15 cellular contexts compared by ENCODE assay signal in genomic region chr6:87806635-87807034, GRCh38.
DNase-seq lines count a peak whose midpoint lies in the region; ATAC-seq and TF ChIP-seq lines count a peak whose summit lies in the region.
"Had no signal": no experiment of that assay in that cellular context is flagged by ENCODE, and none has a peak within 500 bp of the region (broad histone marks: within the 10 kb centered on the region; RNA-seq: fewer than 3 reads in every experiment).

No MANE protein-coding gene starts in this region.

- intact Hi-C loops in natural killer cell (cut with micrococcal nuclease): no loop called here

- H3K4me3 ChIP-seq in SU-DHL-6 (ENCODE audit: insufficient read depth, low read length, poor library complexity, severe bottlenecking): no peak overlapping the region
- H3K4me3 ChIP-seq: esophagus muscularis mucosa, GM23248 had no signal

- TF ChIP-seq CTCF in natural killer cell (IDR thresholded peaks at IDR 0.05) (no peak), SU-DHL-6 (IDR thresholded peaks at IDR 0.05; ENCODE audit: insufficient read depth, low read length, poor library complexity, severe bottlenecking) (no peak)

- H4K20me1 ChIP-seq in SU-DHL-6 (ENCODE audit: low read depth, low read length): no peaks in the 10 kb centered on the region

- H3K4me2 ChIP-seq in SU-DHL-6 (ENCODE audit: low read depth, low read length, poor library complexity, severe bottlenecking): peak overlapping the region; percentile 38

- no peaks in the 10 kb centered on the region for H3K9me3 Mint-ChIP-seq in natural killer cell treated with Interleukin-12 subunit alpha and Interleukin-12 subunit beta and Interleukin-15 and Interleukin-18, amount 100 ng/mL, for 72 hours
- H3K9me3 Mint-ChIP-seq in natural killer cell: no peaks in the 10 kb centered on the region
- H3K9me3 Mint-ChIP-seq: activated T-cell treated with anti-CD3 and anti-CD28 coated beads, Interleukin-2, amount 50 U/mL, for 24 hours had no signal

- H3K27me3 ChIP-seq in SU-DHL-6 (ENCODE audit: low read length): no peaks in the 10 kb centered on the region
- H3K27me3 ChIP-seq: esophagus muscularis mucosa had no signal

- H3K27me3 Mint-ChIP-seq in natural killer cell treated with Interleukin-12 subunit alpha and Interleukin-12 subunit beta and Interleukin-15 and Interleukin-18, amount 100 ng/mL, for 72 hours: peaks cover 9 to 16% of the 10 kb centered on the region in 2 donors
- peaks cover 3% of the 10 kb centered on the region in 2 donors for H3K27me3 Mint-ChIP-seq in natural killer cell (ENCODE audit: low read depth in 2 of 2)

- peak overlapping the region; percentile 41 to 92 for H3K27ac Mint-ChIP-seq in natural killer cell treated with Interleukin-12 subunit alpha and Interleukin-12 subunit beta and Interleukin-15 and Interleukin-18, amount 100 ng/mL, for 72 hours
- H3K27ac Mint-ChIP-seq in natural killer cell: no peak overlapping the region
- H3K27ac Mint-ChIP-seq: activated CD4-positive, alpha-beta T cell treated with anti-CD3 and anti-CD28 coated beads for 36 hours had no signal

- no peak overlapping the region for H3K9ac ChIP-seq in SU-DHL-6 (ENCODE audit: low read length)
- H3K9ac ChIP-seq: GM23248 had no signal

- H3K79me2 ChIP-seq in SU-DHL-6 (ENCODE audit: insufficient read depth, low read length): no peaks in the 10 kb centered on the region

- no peaks in the 10 kb centered on the region for H3K36me3 ChIP-seq in SU-DHL-6 (ENCODE audit: low read length)
- H3K36me3 ChIP-seq: esophagus muscularis mucosa had no signal

- H3K36me3 Mint-ChIP-seq in natural killer cell treated with Interleukin-12 subunit alpha and Interleukin-12 subunit beta and Interleukin-15 and Interleukin-18, amount 100 ng/mL, for 72 hours: no peaks in the 10 kb centered on the region
- H3K36me3 Mint-ChIP-seq in natural killer cell: no peaks in the 10 kb centered on the region

- no peak overlapping the region for H3K4me3 Mint-ChIP-seq in natural killer cell treated with Interleukin-12 subunit alpha and Interleukin-12 subunit beta and Interleukin-15 and Interleukin-18, amount 100 ng/mL, for 72 hours
- H3K4me3 Mint-ChIP-seq in natural killer cell: no peak overlapping the region
- H3K4me3 Mint-ChIP-seq: activated CD4-positive, alpha-beta T cell treated with anti-CD3 and anti-CD28 coated beads for 36 hours; activated T-cell treated with anti-CD3 and anti-CD28 coated beads, Interleukin-2, amount 50 U/mL, for 24 hours had no signal

- H2AFZ ChIP-seq in SU-DHL-6 (ENCODE audit: low read depth, low read length, severe bottlenecking): no peak overlapping the region
- H2AFZ ChIP-seq: GM23248 had no signal

- no peaks in the 10 kb centered on the region for H3K9me3 ChIP-seq in SU-DHL-6 (ENCODE audit: insufficient read depth, low read length)
- H3K9me3 ChIP-seq: esophagus muscularis mucosa had no signal

- peaks cover 8% of the 10 kb centered on the region; the same call in 1 of the 2 replicates for H3F3A ChIP-seq in SU-DHL-6 (ENCODE audit: insufficient read depth)

- peaks cover 2 to 17% of the 10 kb centered on the region in 2 donors for H3K4me1 Mint-ChIP-seq in natural killer cell treated with Interleukin-12 subunit alpha and Interleukin-12 subunit beta and Interleukin-15 and Interleukin-18, amount 100 ng/mL, for 72 hours (ENCODE audit: low read depth in 2 of 2)
- no peaks in the 10 kb centered on the region for H3K4me1 Mint-ChIP-seq in natural killer cell

- no peak for DNase-seq in natural killer cell treated with Interleukin-12 subunit alpha and Interleukin-12 subunit beta and Interleukin-15 and Interleukin-18, amount 100 ng/mL, for 72 hours (ENCODE audit: low spot score)
- DNase-seq in natural killer cell (no peak), NCI-H2171 (lab: John Stamatoyannopoulos, UW) (peak; percentile 58), SIG-M5 (lab: John Stamatoyannopoulos, UW) (no peak), foreskin melanocyte (no peak)
- DNase-seq: activated CD4-positive, alpha-beta T cell treated with anti-CD3 and anti-CD28 coated beads for 36 hours; activated T-cell treated with anti-CD3 and anti-CD28 coated beads, Interleukin-2, amount 50 U/mL, for 24 hours; cortex of kidney; GM23248; mesenchymal stem cell; T-helper 2 cell had no signal

- ATAC-seq in natural killer cell treated with Interleukin-12 subunit alpha and Interleukin-12 subunit beta and Interleukin-15 and Interleukin-18, amount 100 ng/mL, for 72 hours: no peak
- ATAC-seq in natural killer cell (no peak), HG03135 (IDR thresholded peaks at IDR 0.05; ENCODE audit: unreplicated experiment) (no peak), HG03521 (IDR thresholded peaks at IDR 0.05; ENCODE audit: unreplicated experiment) (no peak)
- ATAC-seq: activated CD4-positive, alpha-beta T cell treated with anti-CD3 and anti-CD28 coated beads for 36 hours had no signal

- H3K27ac ChIP-seq in SU-DHL-6 (ENCODE audit: low read depth, low read length): 0 out of 2 replicates have a peak overlapping the region, but pooled peaks have one; percentile 9
- H3K27ac ChIP-seq: esophagus muscularis mucosa, GM23248 had no signal

- no peaks in the 10 kb centered on the region for H3K9me2 ChIP-seq in SU-DHL-6 (replicated peaks; ENCODE audit: insufficient read depth, low read length)

Comparison
In these comparisons a context has a peak if more than half of its experiments do, and no peak if none do; other contexts are left out.
1. H3K27ac Mint-ChIP-seq: peak in natural killer cell treated with Interleukin-12 subunit alpha and Interleukin-12 subunit beta and Interleukin-15 and Interleukin-18, amount 100 ng/mL, for 72 hours (2 of 2); none in natural killer cell (0 of 2).